ENCODE assay signal across 12 cellular contexts in the genomic region with DNA sequence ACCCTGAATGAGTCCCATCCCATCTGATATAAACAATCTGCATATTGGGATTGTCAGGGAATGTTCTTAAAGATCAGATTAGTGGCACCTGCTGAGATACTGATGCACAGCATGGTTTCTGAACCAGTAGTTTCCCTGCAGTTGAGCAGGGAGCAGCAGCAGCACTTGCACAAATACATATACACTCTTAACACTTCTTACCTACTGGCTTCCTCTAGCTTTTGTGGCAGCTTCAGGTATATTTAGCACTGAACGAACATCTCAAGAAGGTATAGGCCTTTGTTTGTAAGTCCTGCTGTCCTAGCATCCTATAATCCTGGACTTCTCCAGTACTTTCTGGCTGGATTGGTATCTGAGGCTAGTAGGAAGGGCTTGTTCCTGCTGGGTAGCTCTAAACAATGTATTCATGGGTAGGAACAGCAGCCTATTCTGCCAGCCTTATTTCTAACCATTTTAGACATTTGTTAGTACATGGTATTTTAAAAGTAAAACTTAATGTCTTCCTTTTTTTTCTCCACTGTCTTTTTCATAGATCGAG. TPM values are rescaled to one million over a fixed set of nuclear protein-coding genes. Genes with fewer than 3 reads are reported as not detected.
DNase-seq lines count a peak whose midpoint lies in the region; ATAC-seq and TF ChIP-seq lines count a peak whose summit lies in the region.
"Had no signal": no experiment of that assay in that cellular context is flagged by ENCODE, and none has a peak within 500 bp of the region (broad histone marks: within the 10 kb centered on the region; RNA-seq: fewer than 3 reads in every experiment).

No MANE protein-coding gene starts in this region.

- TF ChIP-seq CTCF in CD8-positive, alpha-beta T cell (IDR thresholded peaks at IDR 0.05) = no peak

- peaks cover 82% of the 10 kb centered on the region for H3K36me3 Mint-ChIP-seq in CD8-positive, alpha-beta T cell
- H3K36me3 Mint-ChIP-seq in activated CD4-positive, alpha-beta memory T cell treated with anti-CD3 and anti-CD28 coated beads for 36 hours = peaks cover 87% of the 10 kb centered on the region
- H3K36me3 Mint-ChIP-seq in memory B cell = peaks cover 46% of the 10 kb centered on the region

- no peak for DNase-seq in CD8-positive, alpha-beta T cell
- no peak for DNase-seq in activated CD4-positive, alpha-beta memory T cell treated with anti-CD3 and anti-CD28 coated beads for 36 hours
- DNase-seq in memory B cell (ENCODE audit: low spot score in 2 of 2) = no peak
- no peak for DNase-seq in activated effector memory CD4-positive, alpha-beta T cell treated with anti-CD3 and anti-CD28 coated beads, Interleukin-2, amount 50 U/mL, for 16 hours
- DNase-seq in glomerular visceral epithelial cell (ENCODE audit: extremely low spot score) = no peak
- DNase-seq in GDM1 (lab: John Stamatoyannopoulos, UW) = no peak
- DNase-seq: NCI-H1105, NCI-H226, PC-3, retina had no signal

- no peaks in the 10 kb centered on the region for H3K27me3 Mint-ChIP-seq in CD8-positive, alpha-beta T cell (ENCODE audit: low read depth)
- peaks cover 5% of the 10 kb centered on the region for H3K27me3 Mint-ChIP-seq in activated CD4-positive, alpha-beta memory T cell treated with anti-CD3 and anti-CD28 coated beads for 36 hours
- H3K27me3 Mint-ChIP-seq in memory B cell = no peaks in the 10 kb centered on the region

- CTCF ChIA-PET in CD8-positive, alpha-beta T cell (lab: Charles Lee) = interaction anchor here (0.5 to 19.6 kb wide), 8 partner anchors 17 to 493 kb away, joined by 3 to 368 read pairs (median 4); partner anchors contain the start of genes SPG11 and TRIM69
- CTCF ChIA-PET in activated CD4-positive, alpha-beta memory T cell treated with anti-CD3 and anti-CD28 coated beads for 36 hours (lab: Charles Lee) = interaction anchor here (0.5 to 16.5 kb wide), 5 partner anchors 9 to 52 kb away, joined by 4 to 312 read pairs (median 155); partner anchors contain the start of genes SPG11 and TRIM69

- no peaks in the 10 kb centered on the region for H3K27me3 ChIP-seq in ACC112 (ENCODE audit: insufficient read depth, low read length)
- H3K27me3 ChIP-seq in CD8-positive, alpha-beta T cell (ENCODE audit: insufficient read depth, low read length) = no peaks in the 10 kb centered on the region

- H3K27ac Mint-ChIP-seq in CD8-positive, alpha-beta T cell = peak overlapping the region; percentile 91
- peak overlapping the region; percentile 92 for H3K27ac Mint-ChIP-seq in activated CD4-positive, alpha-beta memory T cell treated with anti-CD3 and anti-CD28 coated beads for 36 hours
- H3K27ac Mint-ChIP-seq in memory B cell = peak overlapping the region; percentile 100

- peak overlapping the region; percentile 100 for H3K4me3 Mint-ChIP-seq in CD8-positive, alpha-beta T cell
- H3K4me3 Mint-ChIP-seq in activated CD4-positive, alpha-beta memory T cell treated with anti-CD3 and anti-CD28 coated beads for 36 hours = peak overlapping the region; percentile 88
- H3K4me3 Mint-ChIP-seq in memory B cell = peak overlapping the region; percentile 86

- H3K9me3 ChIP-seq in CD8-positive, alpha-beta T cell (ENCODE audit: low read length) = no peaks in the 10 kb centered on the region

- intact Hi-C loops in CD8-positive, alpha-beta T cell (cut with DNase I, micrococcal nuclease) = no loop called here
- intact Hi-C loops in activated CD4-positive, alpha-beta memory T cell treated with anti-CD3 and anti-CD28 coated beads for 36 hours (cut with micrococcal nuclease) = no loop called here

- peaks cover 35% of the 10 kb centered on the region for H3K4me1 ChIP-seq in ACC112 (ENCODE audit: control insufficient read depth, insufficient read depth, low read length, unreplicated experiment)
- peaks cover 60% of the 10 kb centered on the region for H3K4me1 ChIP-seq in CD8-positive, alpha-beta T cell (ENCODE audit: insufficient read depth, low read length)

- H3K4me3 ChIP-seq in ACC112 (ENCODE audit: low read depth, low read length) = peak overlapping the region; percentile 95; the same call in 1 of the 2 replicates
- H3K4me3 ChIP-seq in CD8-positive, alpha-beta T cell (ENCODE audit: low read depth, low read length) = peak overlapping the region; percentile 99

- H2AFZ ChIP-seq in ACC112 (ENCODE audit: low read length, unreplicated experiment) = no peak overlapping the region

- H3K36me3 ChIP-seq in ACC112 (ENCODE audit: insufficient read depth, low read length) = peaks cover 68% of the 10 kb centered on the region
- H3K36me3 ChIP-seq in CD8-positive, alpha-beta T cell (ENCODE audit: insufficient read depth, low read length) = peaks cover 49% of the 10 kb centered on the region

- peaks cover 69% of the 10 kb centered on the region for H3K4me1 Mint-ChIP-seq in CD8-positive, alpha-beta T cell (ENCODE audit: low read depth)
- peaks cover 68% of the 10 kb centered on the region for H3K4me1 Mint-ChIP-seq in activated CD4-positive, alpha-beta memory T cell treated with anti-CD3 and anti-CD28 coated beads for 36 hours (ENCODE audit: low read depth)
- H3K4me1 Mint-ChIP-seq in memory B cell = peaks cover 51% of the 10 kb centered on the region

- H3K9me3 Mint-ChIP-seq in CD8-positive, alpha-beta T cell = no peaks in the 10 kb centered on the region
- H3K9me3 Mint-ChIP-seq in activated CD4-positive, alpha-beta memory T cell treated with anti-CD3 and anti-CD28 coated beads for 36 hours = peaks cover 3% of the 10 kb centered on the region
- no peaks in the 10 kb centered on the region for H3K9me3 Mint-ChIP-seq in memory B cell

- POLR2A ChIA-PET in CD8-positive, alpha-beta T cell (lab: Charles Lee) = interaction anchor here (1.2 to 31.6 kb wide), 3 partner anchors 14 to 42 kb away, joined by 3 to 1993 read pairs (median 1284); partner anchors contain the start of genes SPG11 and TRIM69
- POLR2A ChIA-PET in activated CD4-positive, alpha-beta memory T cell treated with anti-CD3 and anti-CD28 coated beads for 36 hours (lab: Charles Lee) = interaction anchor here (1.4 to 18.2 kb wide), 3 partner anchors 13 to 69 kb away, joined by 4 to 1161 read pairs (median 400); partner anchors contain the start of genes SPG11 and TRIM69

- H3K27ac ChIP-seq in ACC112 (ENCODE audit: low read depth, low read length) = no peak overlapping the region
- no peak overlapping the region for H3K27ac ChIP-seq in CD8-positive, alpha-beta T cell (ENCODE audit: low read depth, low read length)

- H3K79me2 ChIP-seq in ACC112 (ENCODE audit: control insufficient read depth, insufficient read depth, low read length, unreplicated experiment) = peaks cover 63% of the 10 kb centered on the region

- no peak for ATAC-seq in CD8-positive, alpha-beta T cell
- no peak for ATAC-seq in memory B cell (ENCODE audit: low read depth)
- ATAC-seq in HG03039 (IDR thresholded peaks at IDR 0.05; ENCODE audit: unreplicated experiment) = no peak
- ATAC-seq: PC-3 had no signal

RNA-seq across cellular contexts. Expression of gene B2M, which starts 4.5 kb away (rescaled TPM):
- 1,000 to 10,000 TPM; 4,250 to 4,545 TPM for total RNA-seq in CD8-positive, alpha-beta T cell
- total RNA-seq in activated CD4-positive, alpha-beta memory T cell treated with anti-CD3 and anti-CD28 coated beads for 36 hours = 1,000 to 10,000 TPM; 6,098 to 6,314 TPM

RNA-seq across cellular contexts. Expression of gene PATL2, which starts 4.7 kb away (rescaled TPM):
- 10 to 100 TPM; 32.8 to 35.7 TPM for total RNA-seq in CD8-positive, alpha-beta T cell
- 10 to 100 TPM; 16.5 to 17.2 TPM for total RNA-seq in activated CD4-positive, alpha-beta memory T cell treated with anti-CD3 and anti-CD28 coated beads for 36 hours

RNA-seq across cellular contexts. Expression of gene TRIM69, which starts 20.5 kb away (rescaled TPM):
- total RNA-seq in CD8-positive, alpha-beta T cell = 1 to 10 TPM; 9.5 to 9.7 TPM
- total RNA-seq in activated CD4-positive, alpha-beta memory T cell treated with anti-CD3 and anti-CD28 coated beads for 36 hours = 10 to 100 TPM; 76.0 to 78.0 TPM

RNA-seq across cellular contexts. Expression of gene SPG11, which starts 52.4 kb away (rescaled TPM):
- total RNA-seq in CD8-positive, alpha-beta T cell = 10 to 100 TPM; 41.9 to 42.4 TPM
- 10 to 100 TPM; 84.6 to 86.8 TPM for total RNA-seq in activated CD4-positive, alpha-beta memory T cell treated with anti-CD3 and anti-CD28 coated beads for 36 hours

Comparison
In these comparisons a context has a peak if more than half of its experiments do, and no peak if none do; other contexts are left out.
1. RNA of gene TRIM69, which starts 20.5 kb away (total RNA-seq): 76.0 to 78.0 TPM in activated CD4-positive, alpha-beta memory T cell treated with anti-CD3 and anti-CD28 coated beads for 36 hours; 9.5 to 9.7 TPM in CD8-positive, alpha-beta T cell; every median in the first group is over 4 times any median in the second.
2. Peak in every context shown above with its lines, with median percentiles within 50 percentile points of each other: H3K27ac Mint-ChIP-seq and H3K4me3 Mint-ChIP-seq.